Comparison of ENCODE assay signal across 2 cellular contexts in the genomic region with DNA sequence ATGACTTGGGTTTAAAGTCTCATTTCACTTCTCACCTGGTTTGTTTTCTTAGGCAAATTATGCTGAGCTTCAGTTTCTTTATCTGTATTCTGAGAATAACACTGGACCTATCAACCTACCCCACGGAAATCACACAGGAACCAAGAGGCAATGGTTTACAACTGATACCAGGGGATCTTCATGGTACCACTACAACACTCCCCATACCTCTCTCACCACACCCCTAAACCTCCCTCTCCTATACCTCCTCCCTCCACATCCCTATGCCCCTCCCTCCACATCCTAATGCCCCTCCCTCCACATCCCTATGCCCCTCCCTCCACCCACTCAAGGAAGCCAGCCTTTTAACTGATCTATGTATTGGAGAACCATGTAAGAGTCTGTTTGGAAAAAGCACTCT.
TF ChIP-seq lines count a peak whose summit lies in the region.

No MANE protein-coding gene starts in this region.

TF ChIP-seq in SK-N-SH, 30 proteins besides CTCF, POLR2A, EP300 and RAD21:
- TF ChIP-seq, protein P1, sequence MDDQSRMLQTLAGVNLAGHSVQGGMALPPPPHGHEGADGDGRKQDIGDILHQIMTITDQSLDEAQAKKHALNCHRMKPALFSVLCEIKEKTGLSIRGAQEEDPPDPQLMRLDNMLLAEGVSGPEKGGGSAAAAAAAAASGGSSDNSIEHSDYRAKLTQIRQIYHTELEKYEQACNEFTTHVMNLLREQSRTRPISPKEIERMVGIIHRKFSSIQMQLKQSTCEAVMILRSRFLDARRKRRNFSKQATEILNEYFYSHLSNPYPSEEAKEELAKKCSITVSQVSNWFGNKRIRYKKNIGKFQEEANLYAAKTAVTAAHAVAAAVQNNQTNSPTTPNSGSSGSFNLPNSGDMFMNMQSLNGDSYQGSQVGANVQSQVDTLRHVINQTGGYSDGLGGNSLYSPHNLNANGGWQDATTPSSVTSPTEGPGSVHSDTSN (IDR thresholded peaks at IDR 0.05): no peak
- TF ChIP-seq, protein P2, sequence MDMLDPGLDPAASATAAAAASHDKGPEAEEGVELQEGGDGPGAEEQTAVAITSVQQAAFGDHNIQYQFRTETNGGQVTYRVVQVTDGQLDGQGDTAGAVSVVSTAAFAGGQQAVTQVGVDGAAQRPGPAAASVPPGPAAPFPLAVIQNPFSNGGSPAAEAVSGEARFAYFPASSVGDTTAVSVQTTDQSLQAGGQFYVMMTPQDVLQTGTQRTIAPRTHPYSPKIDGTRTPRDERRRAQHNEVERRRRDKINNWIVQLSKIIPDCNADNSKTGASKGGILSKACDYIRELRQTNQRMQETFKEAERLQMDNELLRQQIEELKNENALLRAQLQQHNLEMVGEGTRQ (IDR thresholded peaks at IDR 0.05; ENCODE audit: borderline replicate concordance, low read depth, low read length): no peak
- no peak for TF ChIP-seq EZH2phosphoT487 (IDR thresholded peaks at IDR 0.05; ENCODE audit: borderline replicate concordance, low read depth)
- no peak for TF ChIP-seq MXI1 (IDR thresholded peaks at IDR 0.05; ENCODE audit: low read depth, low read length)
- TF ChIP-seq FOSL2 (IDR thresholded peaks at IDR 0.05; ENCODE audit: borderline replicate concordance, low read depth): no peak
- TF ChIP-seq YY1 (IDR thresholded peaks at IDR 0.05; ENCODE audit: low read depth): no peak
- no peak for TF ChIP-seq NRF1 (IDR thresholded peaks at IDR 0.05; ENCODE audit: low read depth, low read length)
- no peak for TF ChIP-seq FOXM1 (IDR thresholded peaks at IDR 0.05; ENCODE audit: low read depth)
- TF ChIP-seq RFX5 (IDR thresholded peaks at IDR 0.05; ENCODE audit: low read length): no peak
- no peak for TF ChIP-seq RCOR1 (IDR thresholded peaks at IDR 0.05; ENCODE audit: low read length)
- no peak for TF ChIP-seq JUND (IDR thresholded peaks at IDR 0.05)
- no peak for TF ChIP-seq FOXJ3 (CRISPR knock-in tag; IDR thresholded peaks at IDR 0.05)
- TF ChIP-seq MEF2A (IDR thresholded peaks at IDR 0.05; ENCODE audit: borderline replicate concordance, low read depth): no peak

TF ChIP-seq in GM23338, 12 proteins besides CTCF, POLR2A, EP300 and RAD21:
- no peak for TF ChIP-seq ETS1 (IDR thresholded peaks at IDR 0.05)
- no peak for TF ChIP-seq ZNF462 (CRISPR knock-in tag; IDR thresholded peaks at IDR 0.05)
- TF ChIP-seq, protein P3, sequence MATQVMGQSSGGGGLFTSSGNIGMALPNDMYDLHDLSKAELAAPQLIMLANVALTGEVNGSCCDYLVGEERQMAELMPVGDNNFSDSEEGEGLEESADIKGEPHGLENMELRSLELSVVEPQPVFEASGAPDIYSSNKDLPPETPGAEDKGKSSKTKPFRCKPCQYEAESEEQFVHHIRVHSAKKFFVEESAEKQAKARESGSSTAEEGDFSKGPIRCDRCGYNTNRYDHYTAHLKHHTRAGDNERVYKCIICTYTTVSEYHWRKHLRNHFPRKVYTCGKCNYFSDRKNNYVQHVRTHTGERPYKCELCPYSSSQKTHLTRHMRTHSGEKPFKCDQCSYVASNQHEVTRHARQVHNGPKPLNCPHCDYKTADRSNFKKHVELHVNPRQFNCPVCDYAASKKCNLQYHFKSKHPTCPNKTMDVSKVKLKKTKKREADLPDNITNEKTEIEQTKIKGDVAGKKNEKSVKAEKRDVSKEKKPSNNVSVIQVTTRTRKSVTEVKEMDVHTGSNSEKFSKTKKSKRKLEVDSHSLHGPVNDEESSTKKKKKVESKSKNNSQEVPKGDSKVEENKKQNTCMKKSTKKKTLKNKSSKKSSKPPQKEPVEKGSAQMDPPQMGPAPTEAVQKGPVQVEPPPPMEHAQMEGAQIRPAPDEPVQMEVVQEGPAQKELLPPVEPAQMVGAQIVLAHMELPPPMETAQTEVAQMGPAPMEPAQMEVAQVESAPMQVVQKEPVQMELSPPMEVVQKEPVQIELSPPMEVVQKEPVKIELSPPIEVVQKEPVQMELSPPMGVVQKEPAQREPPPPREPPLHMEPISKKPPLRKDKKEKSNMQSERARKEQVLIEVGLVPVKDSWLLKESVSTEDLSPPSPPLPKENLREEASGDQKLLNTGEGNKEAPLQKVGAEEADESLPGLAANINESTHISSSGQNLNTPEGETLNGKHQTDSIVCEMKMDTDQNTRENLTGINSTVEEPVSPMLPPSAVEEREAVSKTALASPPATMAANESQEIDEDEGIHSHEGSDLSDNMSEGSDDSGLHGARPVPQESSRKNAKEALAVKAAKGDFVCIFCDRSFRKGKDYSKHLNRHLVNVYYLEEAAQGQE (IDR thresholded peaks at IDR 0.05; ENCODE audit: unreplicated experiment): no peak
- no peak for TF ChIP-seq POLR2AphosphoS5 (IDR thresholded peaks at IDR 0.05; ENCODE audit: low read depth)
- TF ChIP-seq CREB1 (CRISPR knock-in tag; IDR thresholded peaks at IDR 0.05; ENCODE audit: low read depth): no peak
- no peak for TF ChIP-seq STAT1 (IDR thresholded peaks at IDR 0.05; ENCODE audit: unreplicated experiment)
- TF ChIP-seq JUNB (IDR thresholded peaks at IDR 0.05; ENCODE audit: unreplicated experiment): no peak
- TF ChIP-seq NANOG (IDR thresholded peaks at IDR 0.05; ENCODE audit: borderline replicate concordance): no peak
- TF ChIP-seq ZNF114 (CRISPR knock-in tag; IDR thresholded peaks at IDR 0.05): no peak
- TF ChIP-seq ZNF331 (CRISPR knock-in tag; IDR thresholded peaks at IDR 0.05; ENCODE audit: low read depth): no peak
- TF ChIP-seq EZH2phosphoT487 (IDR thresholded peaks at IDR 0.05; ENCODE audit: unreplicated experiment): no peak
- TF ChIP-seq EZH2 (IDR thresholded peaks at IDR 0.05; ENCODE audit: low read depth, unreplicated experiment): no peak
